In genomic region chr17:6575596-6575988, GRCh38 we compare ENCODE assay signal across 2 cellular contexts.
TF ChIP-seq lines count a peak whose summit lies in the region.

No MANE protein-coding gene starts in this region.

TF ChIP-seq in GM23338, 12 proteins besides CTCF, POLR2A, EP300 and RAD21:
- no peak for TF ChIP-seq STAT1 (IDR thresholded peaks at IDR 0.05; ENCODE audit: unreplicated experiment)
- no peak for TF ChIP-seq EZH2 (IDR thresholded peaks at IDR 0.05; ENCODE audit: low read depth, unreplicated experiment)
- TF ChIP-seq JUNB (IDR thresholded peaks at IDR 0.05; ENCODE audit: unreplicated experiment): no peak
- no peak for TF ChIP-seq ZNF331 (CRISPR knock-in tag; IDR thresholded peaks at IDR 0.05; ENCODE audit: low read depth)
- no peak for TF ChIP-seq EZH2phosphoT487 (IDR thresholded peaks at IDR 0.05; ENCODE audit: unreplicated experiment)
- TF ChIP-seq POLR2AphosphoS5 (IDR thresholded peaks at IDR 0.05; ENCODE audit: low read depth): no peak
- TF ChIP-seq, protein P1, sequence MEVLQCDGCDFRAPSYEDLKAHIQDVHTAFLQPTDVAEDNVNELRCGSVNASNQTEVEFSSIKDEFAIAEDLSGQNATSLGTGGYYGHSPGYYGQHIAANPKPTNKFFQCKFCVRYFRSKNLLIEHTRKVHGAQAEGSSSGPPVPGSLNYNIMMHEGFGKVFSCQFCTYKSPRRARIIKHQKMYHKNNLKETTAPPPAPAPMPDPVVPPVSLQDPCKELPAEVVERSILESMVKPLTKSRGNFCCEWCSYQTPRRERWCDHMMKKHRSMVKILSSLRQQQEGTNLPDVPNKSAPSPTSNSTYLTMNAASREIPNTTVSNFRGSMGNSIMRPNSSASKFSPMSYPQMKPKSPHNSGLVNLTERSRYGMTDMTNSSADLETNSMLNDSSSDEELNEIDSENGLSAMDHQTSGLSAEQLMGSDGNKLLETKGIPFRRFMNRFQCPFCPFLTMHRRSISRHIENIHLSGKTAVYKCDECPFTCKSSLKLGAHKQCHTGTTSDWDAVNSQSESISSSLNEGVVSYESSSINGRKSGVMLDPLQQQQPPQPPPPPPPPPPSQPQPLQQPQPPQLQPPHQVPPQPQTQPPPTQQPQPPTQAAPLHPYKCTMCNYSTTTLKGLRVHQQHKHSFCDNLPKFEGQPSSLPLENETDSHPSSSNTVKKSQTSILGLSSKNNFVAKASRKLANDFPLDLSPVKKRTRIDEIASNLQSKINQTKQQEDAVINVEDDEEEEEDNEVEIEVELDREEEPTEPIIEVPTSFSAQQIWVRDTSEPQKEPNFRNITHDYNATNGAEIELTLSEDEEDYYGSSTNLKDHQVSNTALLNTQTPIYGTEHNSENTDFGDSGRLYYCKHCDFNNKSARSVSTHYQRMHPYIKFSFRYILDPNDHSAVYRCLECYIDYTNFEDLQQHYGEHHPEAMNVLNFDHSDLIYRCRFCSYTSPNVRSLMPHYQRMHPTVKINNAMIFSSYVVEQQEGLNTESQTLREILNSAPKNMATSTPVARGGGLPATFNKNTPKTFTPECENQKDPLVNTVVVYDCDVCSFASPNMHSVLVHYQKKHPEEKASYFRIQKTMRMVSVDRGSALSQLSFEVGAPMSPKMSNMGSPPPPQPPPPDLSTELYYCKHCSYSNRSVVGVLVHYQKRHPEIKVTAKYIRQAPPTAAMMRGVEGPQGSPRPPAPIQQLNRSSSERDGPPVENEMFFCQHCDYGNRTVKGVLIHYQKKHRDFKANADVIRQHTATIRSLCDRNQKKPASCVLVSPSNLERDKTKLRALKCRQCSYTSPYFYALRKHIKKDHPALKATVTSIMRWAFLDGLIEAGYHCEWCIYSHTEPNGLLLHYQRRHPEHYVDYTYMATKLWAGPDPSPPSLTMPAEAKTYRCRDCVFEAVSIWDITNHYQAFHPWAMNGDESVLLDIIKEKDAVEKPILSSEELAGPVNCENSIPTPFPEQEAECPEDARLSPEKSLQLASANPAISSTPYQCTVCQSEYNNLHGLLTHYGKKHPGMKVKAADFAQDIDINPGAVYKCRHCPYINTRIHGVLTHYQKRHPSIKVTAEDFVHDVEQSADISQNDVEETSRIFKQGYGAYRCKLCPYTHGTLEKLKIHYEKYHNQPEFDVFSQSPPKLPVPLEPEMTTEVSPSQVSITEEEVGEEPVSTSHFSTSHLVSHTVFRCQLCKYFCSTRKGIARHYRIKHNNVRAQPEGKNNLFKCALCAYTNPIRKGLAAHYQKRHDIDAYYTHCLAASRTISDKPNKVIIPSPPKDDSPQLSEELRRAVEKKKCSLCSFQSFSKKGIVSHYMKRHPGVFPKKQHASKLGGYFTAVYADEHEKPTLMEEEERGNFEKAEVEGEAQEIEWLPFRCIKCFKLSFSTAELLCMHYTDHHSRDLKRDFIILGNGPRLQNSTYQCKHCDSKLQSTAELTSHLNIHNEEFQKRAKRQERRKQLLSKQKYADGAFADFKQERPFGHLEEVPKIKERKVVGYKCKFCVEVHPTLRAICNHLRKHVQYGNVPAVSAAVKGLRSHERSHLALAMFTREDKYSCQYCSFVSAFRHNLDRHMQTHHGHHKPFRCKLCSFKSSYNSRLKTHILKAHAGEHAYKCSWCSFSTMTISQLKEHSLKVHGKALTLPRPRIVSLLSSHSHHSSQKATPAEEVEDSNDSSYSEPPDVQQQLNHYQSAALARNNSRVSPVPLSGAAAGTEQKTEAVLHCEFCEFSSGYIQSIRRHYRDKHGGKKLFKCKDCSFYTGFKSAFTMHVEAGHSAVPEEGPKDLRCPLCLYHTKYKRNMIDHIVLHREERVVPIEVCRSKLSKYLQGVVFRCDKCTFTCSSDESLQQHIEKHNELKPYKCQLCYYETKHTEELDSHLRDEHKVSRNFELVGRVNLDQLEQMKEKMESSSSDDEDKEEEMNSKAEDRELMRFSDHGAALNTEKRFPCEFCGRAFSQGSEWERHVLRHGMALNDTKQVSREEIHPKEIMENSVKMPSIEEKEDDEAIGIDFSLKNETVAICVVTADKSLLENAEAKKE (CRISPR knock-in tag; IDR thresholded peaks at IDR 0.05): no peak

TF ChIP-seq in K562, 482 proteins besides CTCF, POLR2A, EP300 and RAD21:
- TF ChIP-seq, protein P2, sequence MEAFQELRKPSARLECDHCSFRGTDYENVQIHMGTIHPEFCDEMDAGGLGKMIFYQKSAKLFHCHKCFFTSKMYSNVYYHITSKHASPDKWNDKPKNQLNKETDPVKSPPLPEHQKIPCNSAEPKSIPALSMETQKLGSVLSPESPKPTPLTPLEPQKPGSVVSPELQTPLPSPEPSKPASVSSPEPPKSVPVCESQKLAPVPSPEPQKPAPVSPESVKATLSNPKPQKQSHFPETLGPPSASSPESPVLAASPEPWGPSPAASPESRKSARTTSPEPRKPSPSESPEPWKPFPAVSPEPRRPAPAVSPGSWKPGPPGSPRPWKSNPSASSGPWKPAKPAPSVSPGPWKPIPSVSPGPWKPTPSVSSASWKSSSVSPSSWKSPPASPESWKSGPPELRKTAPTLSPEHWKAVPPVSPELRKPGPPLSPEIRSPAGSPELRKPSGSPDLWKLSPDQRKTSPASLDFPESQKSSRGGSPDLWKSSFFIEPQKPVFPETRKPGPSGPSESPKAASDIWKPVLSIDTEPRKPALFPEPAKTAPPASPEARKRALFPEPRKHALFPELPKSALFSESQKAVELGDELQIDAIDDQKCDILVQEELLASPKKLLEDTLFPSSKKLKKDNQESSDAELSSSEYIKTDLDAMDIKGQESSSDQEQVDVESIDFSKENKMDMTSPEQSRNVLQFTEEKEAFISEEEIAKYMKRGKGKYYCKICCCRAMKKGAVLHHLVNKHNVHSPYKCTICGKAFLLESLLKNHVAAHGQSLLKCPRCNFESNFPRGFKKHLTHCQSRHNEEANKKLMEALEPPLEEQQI (IDR thresholded peaks at IDR 0.05): no peak
- TF ChIP-seq, protein P3, sequence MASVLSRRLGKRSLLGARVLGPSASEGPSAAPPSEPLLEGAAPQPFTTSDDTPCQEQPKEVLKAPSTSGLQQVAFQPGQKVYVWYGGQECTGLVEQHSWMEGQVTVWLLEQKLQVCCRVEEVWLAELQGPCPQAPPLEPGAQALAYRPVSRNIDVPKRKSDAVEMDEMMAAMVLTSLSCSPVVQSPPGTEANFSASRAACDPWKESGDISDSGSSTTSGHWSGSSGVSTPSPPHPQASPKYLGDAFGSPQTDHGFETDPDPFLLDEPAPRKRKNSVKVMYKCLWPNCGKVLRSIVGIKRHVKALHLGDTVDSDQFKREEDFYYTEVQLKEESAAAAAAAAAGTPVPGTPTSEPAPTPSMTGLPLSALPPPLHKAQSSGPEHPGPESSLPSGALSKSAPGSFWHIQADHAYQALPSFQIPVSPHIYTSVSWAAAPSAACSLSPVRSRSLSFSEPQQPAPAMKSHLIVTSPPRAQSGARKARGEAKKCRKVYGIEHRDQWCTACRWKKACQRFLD (CRISPR knock-in tag; IDR thresholded peaks at IDR 0.05): peak; percentile 37; the same call in 1 of the 2 replicates
- TF ChIP-seq RNF2 (IDR thresholded peaks at IDR 0.05) (0 out of 2 replicates have a peak, but pooled peaks have one; percentile 2), BRD9 (IDR thresholded peaks at IDR 0.05; ENCODE audit: low read depth, partially characterized antibody) (peak; percentile 7), NR2C2 (CRISPR knock-in tag; IDR thresholded peaks at IDR 0.05) (no peak), NR2C2 (tag; IDR thresholded peaks at IDR 0.05) (peak; percentile 19; the same call in 1 of the 2 replicates), RAD51 (IDR thresholded peaks at IDR 0.05; ENCODE audit: borderline replicate concordance, low read depth) (no peak), MITF (IDR thresholded peaks at IDR 0.05) (no peak), ZNF766 (CRISPR knock-in tag; conservative IDR thresholded peaks at IDR 0.05) (no peak), ZNF444 (CRISPR knock-in tag; IDR thresholded peaks at IDR 0.05) (no peak), ILF3 (IDR thresholded peaks at IDR 0.05; ENCODE audit: borderline replicate concordance) (no peak), ETV5 (CRISPR knock-in tag; IDR thresholded peaks at IDR 0.05; ENCODE audit: low read depth) (0 out of 2 replicates have a peak, but pooled peaks have one; percentile 6)
- TF ChIP-seq, protein P4, sequence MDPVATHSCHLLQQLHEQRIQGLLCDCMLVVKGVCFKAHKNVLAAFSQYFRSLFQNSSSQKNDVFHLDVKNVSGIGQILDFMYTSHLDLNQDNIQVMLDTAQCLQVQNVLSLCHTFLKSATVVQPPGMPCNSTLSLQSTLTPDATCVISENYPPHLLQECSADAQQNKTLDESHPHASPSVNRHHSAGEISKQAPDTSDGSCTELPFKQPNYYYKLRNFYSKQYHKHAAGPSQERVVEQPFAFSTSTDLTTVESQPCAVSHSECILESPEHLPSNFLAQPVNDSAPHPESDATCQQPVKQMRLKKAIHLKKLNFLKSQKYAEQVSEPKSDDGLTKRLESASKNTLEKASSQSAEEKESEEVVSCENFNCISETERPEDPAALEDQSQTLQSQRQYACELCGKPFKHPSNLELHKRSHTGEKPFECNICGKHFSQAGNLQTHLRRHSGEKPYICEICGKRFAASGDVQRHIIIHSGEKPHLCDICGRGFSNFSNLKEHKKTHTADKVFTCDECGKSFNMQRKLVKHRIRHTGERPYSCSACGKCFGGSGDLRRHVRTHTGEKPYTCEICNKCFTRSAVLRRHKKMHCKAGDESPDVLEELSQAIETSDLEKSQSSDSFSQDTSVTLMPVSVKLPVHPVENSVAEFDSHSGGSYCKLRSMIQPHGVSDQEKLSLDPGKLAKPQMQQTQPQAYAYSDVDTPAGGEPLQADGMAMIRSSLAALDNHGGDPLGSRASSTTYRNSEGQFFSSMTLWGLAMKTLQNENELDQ (CRISPR knock-in tag; IDR thresholded peaks at IDR 0.05; ENCODE audit: borderline replicate concordance): no peak
- TF ChIP-seq, protein P5, sequence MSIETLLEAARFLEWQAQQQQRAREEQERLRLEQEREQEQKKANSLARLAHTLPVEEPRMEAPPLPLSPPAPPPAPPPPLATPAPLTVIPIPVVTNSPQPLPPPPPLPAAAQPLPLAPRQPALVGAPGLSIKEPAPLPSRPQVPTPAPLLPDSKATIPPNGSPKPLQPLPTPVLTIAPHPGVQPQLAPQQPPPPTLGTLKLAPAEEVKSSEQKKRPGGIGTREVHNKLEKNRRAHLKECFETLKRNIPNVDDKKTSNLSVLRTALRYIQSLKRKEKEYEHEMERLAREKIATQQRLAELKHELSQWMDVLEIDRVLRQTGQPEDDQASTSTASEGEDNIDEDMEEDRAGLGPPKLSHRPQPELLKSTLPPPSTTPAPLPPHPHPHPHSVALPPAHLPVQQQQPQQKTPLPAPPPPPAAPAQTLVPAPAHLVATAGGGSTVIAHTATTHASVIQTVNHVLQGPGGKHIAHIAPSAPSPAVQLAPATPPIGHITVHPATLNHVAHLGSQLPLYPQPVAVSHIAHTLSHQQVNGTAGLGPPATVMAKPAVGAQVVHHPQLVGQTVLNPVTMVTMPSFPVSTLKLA (conservative IDR thresholded peaks at IDR 0.05): peak in 1 of 2 experiments; percentile 5; a peak in 2 of 4 replicates
